In genomic region chr19:41321600-41322270, GRCh38 we compare ENCODE assay signal across 8 cellular contexts. TPM values are rescaled to one million over a fixed set of nuclear protein-coding genes. Genes with fewer than 3 reads are reported as not detected.
DNase-seq lines count a peak whose midpoint lies in the region; ATAC-seq and TF ChIP-seq lines count a peak whose summit lies in the region.

No MANE protein-coding gene starts in this region.

- H3K4me1 ChIP-seq in SJSA1 (replicated peaks), result peaks cover 62% of the 10 kb centered on the region

- peak overlapping the region; percentile 86 for H3K27ac Mint-ChIP-seq in neural crest cell (ENCODE audit: unreplicated experiment)

- H3K27me3 Mint-ChIP-seq in neural crest cell (ENCODE audit: low read depth), result peaks cover 24% of the 10 kb centered on the region

- H3K27ac ChIP-seq in SJSA1, result peak overlapping the region; percentile 27

- intact Hi-C loops in Right ventricle myocardium inferior (cut with DNase I), result loop anchor here (5.0 kb wide), 1 partner anchor 111 kb away; no protein-coding TSS in a partner anchor
- intact Hi-C loops in cardiac septum (cut with DNase I), result no loop called here
- intact Hi-C loops in left colon (cut with DNase I, micrococcal nuclease), result no loop called here

- no peaks in the 10 kb centered on the region for H3K9me3 Mint-ChIP-seq in neural crest cell

- DNase-seq in Right ventricle myocardium inferior (ENCODE audit: missing footprints), result peak; percentile 76
- DNase-seq in cardiac septum (ENCODE audit: low spot score), result no peak
- DNase-seq in SJSA1 (ENCODE audit: low read depth in 1 of 2, low spot score in 2 of 2), result peak; percentile 84 to 86
- DNase-seq in epithelial cell of proximal tubule (ENCODE audit: low read depth), result no peak
- DNase-seq in neural crest cell (ENCODE audit: low read depth, low spot score), result peak; percentile 63
- DNase-seq in left colon, result no peak

- no peaks in the 10 kb centered on the region for H3K27me3 ChIP-seq in SJSA1 (replicated peaks)

- H3K4me1 Mint-ChIP-seq in neural crest cell, result peaks cover 42% of the 10 kb centered on the region

- H3K36me3 ChIP-seq in SJSA1, result peaks cover 72% of the 10 kb centered on the region

- peak overlapping the region; percentile 77 for H3K4me3 Mint-ChIP-seq in neural crest cell

- peaks cover 7% of the 10 kb centered on the region for H3K36me3 Mint-ChIP-seq in neural crest cell (ENCODE audit: low read depth)

- no peak overlapping the region for H3K4me3 ChIP-seq in SJSA1
- no peak overlapping the region for H3K4me3 ChIP-seq in epithelial cell of proximal tubule (ENCODE audit: low read depth, low read length)

- TF ChIP-seq CTCF in epithelial cell of proximal tubule (conservative IDR thresholded peaks at IDR 0.05; ENCODE audit: low read depth, low read length), result peak; percentile 78
- peak; percentile 64 for TF ChIP-seq CTCF in neural crest cell (conservative IDR thresholded peaks at IDR 0.05)

- no peaks in the 10 kb centered on the region for H3K9me3 ChIP-seq in SJSA1 (replicated peaks)

- ATAC-seq in Right ventricle myocardium inferior (no peak), left colon (no peak), HG03565 (IDR thresholded peaks at IDR 0.05; ENCODE audit: unreplicated experiment) (no peak), GM18909 (IDR thresholded peaks at IDR 0.05; ENCODE audit: poor library complexity, unreplicated experiment) (no peak)

RNA-seq across cellular contexts. Expression of gene CCDC97, which starts 11.8 kb away (rescaled TPM):
- 14.6 TPM for total RNA-seq in Right ventricle myocardium inferior
- total RNA-seq in cardiac septum, result 17.0 TPM
- total RNA-seq in SJSA1 (2014; rRNA removed; shearing (Covaris generic)), result 6.0 and 10.7 TPM in 2 replicates
- 11.4 and 11.6 TPM in 2 replicates for total RNA-seq in epithelial cell of proximal tubule
- 47.3 and 48.5 TPM in 2 replicates for total RNA-seq in neural crest cell
- 10 to 100 TPM; 24.1 to 26.3 TPM for total RNA-seq in left colon

RNA-seq across cellular contexts. Expression of gene TGFB1, which starts 32.0 kb away (rescaled TPM):
- 15.0 TPM for total RNA-seq in Right ventricle myocardium inferior
- 26.4 TPM for total RNA-seq in cardiac septum
- 16.4 and 17.4 TPM in 2 replicates for total RNA-seq in SJSA1 (2014; rRNA removed; shearing (Covaris generic))
- 8.5 and 24.3 TPM in 2 replicates for total RNA-seq in epithelial cell of proximal tubule
- total RNA-seq in neural crest cell, result 2.2 and 3.1 TPM in 2 replicates
- 10 to 100 TPM in 1 of 2 donors, 1 to 10 TPM in 1; 7.4 to 14.7 TPM for total RNA-seq in left colon

RNA-seq across cellular contexts. Expression of gene B9D2, which starts 42.2 kb away (rescaled TPM):
- total RNA-seq in Right ventricle myocardium inferior (3.2 TPM), cardiac septum (1.9 TPM), epithelial cell of proximal tubule (5.3 and 22.9 TPM in 2 replicates), neural crest cell (11.7 and 13.8 TPM in 2 replicates), left colon (1 to 10 TPM; 6.2 to 8.6 TPM)
- 3.3 and 10.7 TPM in 2 replicates for total RNA-seq in SJSA1 (2014; rRNA removed; shearing (Covaris generic))

RNA-seq across cellular contexts. Expression of gene TMEM91, which starts 54.6 kb away (rescaled TPM):
- total RNA-seq in Right ventricle myocardium inferior, result 3.8 TPM
- 2.9 TPM for total RNA-seq in cardiac septum
- total RNA-seq in SJSA1 (2014; rRNA removed; shearing (Covaris generic)), result 0.44 and 2.5 TPM in 2 replicates
- total RNA-seq in epithelial cell of proximal tubule, result 2.7 and 3.5 TPM in 2 replicates
- 6.6 and 7.8 TPM in 2 replicates for total RNA-seq in neural crest cell
- 1 to 10 TPM; 2.8 to 4.9 TPM for total RNA-seq in left colon

RNA-seq across cellular contexts. Expression of gene HNRNPUL1, which starts 57.6 kb away (rescaled TPM):
- 110 TPM for total RNA-seq in Right ventricle myocardium inferior
- total RNA-seq in cardiac septum, result 109 TPM
- total RNA-seq in SJSA1 (2014; rRNA removed; shearing (Covaris generic)), result 147 and 162 TPM in 2 replicates
- 154 and 177 TPM in 2 replicates for total RNA-seq in epithelial cell of proximal tubule
- total RNA-seq in neural crest cell, result 306 and 320 TPM in 2 replicates
- total RNA-seq in left colon, result 100 to 1,000 TPM; 162 to 172 TPM

Comparison
In these comparisons a context has a peak if more than half of its experiments do, and no peak if none do; other contexts are left out.
1. DNase-seq: peak in Right ventricle myocardium inferior (single experiment), SJSA1 (2 of 2) and neural crest cell (single experiment); none in cardiac septum (single experiment), epithelial cell of proximal tubule (single experiment) and left colon (0 of 2).